In the genomic region with DNA sequence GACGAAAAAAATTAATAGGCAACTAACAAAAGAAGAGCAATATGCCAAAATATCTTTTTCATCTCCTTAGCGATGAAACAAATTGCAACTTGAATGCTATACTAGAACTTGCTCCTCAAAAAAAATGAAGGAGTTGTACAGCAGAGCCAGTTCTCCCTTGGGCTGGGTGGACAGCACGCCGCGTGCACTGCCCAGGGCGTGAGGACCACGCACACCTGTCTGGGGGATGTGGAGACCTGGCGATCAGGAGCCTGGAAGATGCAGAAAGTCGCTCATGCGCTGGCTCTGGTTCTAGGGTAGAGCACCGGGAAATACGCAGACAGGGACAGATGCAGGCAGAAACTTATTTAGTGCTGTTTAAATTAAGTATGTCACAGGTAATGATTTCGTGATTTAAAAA, we compare ENCODE assay signal across 1 cellular context.
TF ChIP-seq lines count a peak whose summit lies in the region.

No MANE protein-coding gene starts in this region.

TF ChIP-seq in K562, 482 proteins besides CTCF, POLR2A, EP300 and RAD21 (continued from another document):
- TF ChIP-seq, protein P1, sequence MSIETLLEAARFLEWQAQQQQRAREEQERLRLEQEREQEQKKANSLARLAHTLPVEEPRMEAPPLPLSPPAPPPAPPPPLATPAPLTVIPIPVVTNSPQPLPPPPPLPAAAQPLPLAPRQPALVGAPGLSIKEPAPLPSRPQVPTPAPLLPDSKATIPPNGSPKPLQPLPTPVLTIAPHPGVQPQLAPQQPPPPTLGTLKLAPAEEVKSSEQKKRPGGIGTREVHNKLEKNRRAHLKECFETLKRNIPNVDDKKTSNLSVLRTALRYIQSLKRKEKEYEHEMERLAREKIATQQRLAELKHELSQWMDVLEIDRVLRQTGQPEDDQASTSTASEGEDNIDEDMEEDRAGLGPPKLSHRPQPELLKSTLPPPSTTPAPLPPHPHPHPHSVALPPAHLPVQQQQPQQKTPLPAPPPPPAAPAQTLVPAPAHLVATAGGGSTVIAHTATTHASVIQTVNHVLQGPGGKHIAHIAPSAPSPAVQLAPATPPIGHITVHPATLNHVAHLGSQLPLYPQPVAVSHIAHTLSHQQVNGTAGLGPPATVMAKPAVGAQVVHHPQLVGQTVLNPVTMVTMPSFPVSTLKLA (conservative IDR thresholded peaks at IDR 0.05) = no peak
- TF ChIP-seq, protein P2, sequence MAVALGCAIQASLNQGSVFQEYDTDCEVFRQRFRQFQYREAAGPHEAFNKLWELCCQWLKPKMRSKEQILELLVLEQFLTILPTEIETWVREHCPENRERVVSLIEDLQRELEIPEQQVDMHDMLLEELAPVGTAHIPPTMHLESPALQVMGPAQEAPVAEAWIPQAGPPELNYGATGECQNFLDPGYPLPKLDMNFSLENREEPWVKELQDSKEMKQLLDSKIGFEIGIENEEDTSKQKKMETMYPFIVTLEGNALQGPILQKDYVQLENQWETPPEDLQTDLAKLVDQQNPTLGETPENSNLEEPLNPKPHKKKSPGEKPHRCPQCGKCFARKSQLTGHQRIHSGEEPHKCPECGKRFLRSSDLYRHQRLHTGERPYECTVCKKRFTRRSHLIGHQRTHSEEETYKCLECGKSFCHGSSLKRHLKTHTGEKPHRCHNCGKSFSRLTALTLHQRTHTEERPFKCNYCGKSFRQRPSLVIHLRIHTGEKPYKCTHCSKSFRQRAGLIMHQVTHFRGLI (CRISPR knock-in tag; IDR thresholded peaks at IDR 0.05) = no peak
- no peak for TF ChIP-seq TEAD4 (IDR thresholded peaks at IDR 0.05; ENCODE audit: low read length)
- no peak for TF ChIP-seq TEAD4 (CRISPR knock-in tag; IDR thresholded peaks at IDR 0.05; ENCODE audit: borderline replicate concordance)
- TF ChIP-seq, protein P3, sequence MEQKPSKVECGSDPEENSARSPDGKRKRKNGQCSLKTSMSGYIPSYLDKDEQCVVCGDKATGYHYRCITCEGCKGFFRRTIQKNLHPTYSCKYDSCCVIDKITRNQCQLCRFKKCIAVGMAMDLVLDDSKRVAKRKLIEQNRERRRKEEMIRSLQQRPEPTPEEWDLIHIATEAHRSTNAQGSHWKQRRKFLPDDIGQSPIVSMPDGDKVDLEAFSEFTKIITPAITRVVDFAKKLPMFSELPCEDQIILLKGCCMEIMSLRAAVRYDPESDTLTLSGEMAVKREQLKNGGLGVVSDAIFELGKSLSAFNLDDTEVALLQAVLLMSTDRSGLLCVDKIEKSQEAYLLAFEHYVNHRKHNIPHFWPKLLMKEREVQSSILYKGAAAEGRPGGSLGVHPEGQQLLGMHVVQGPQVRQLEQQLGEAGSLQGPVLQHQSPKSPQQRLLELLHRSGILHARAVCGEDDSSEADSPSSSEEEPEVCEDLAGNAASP (IDR thresholded peaks at IDR 0.05) = no peak
- no peak for TF ChIP-seq ZEB2 (IDR thresholded peaks at IDR 0.05)
- no peak for TF ChIP-seq KLF6 (CRISPR knock-in tag; IDR thresholded peaks at IDR 0.05; ENCODE audit: borderline replicate concordance)
- no peak for TF ChIP-seq RFX5 (IDR thresholded peaks at IDR 0.05; ENCODE audit: low read depth, low read length)
- TF ChIP-seq KLF16 (IDR thresholded peaks at IDR 0.05) = no peak
